Comparison of ENCODE assay signal across 5 cellular contexts in the genomic region with DNA sequence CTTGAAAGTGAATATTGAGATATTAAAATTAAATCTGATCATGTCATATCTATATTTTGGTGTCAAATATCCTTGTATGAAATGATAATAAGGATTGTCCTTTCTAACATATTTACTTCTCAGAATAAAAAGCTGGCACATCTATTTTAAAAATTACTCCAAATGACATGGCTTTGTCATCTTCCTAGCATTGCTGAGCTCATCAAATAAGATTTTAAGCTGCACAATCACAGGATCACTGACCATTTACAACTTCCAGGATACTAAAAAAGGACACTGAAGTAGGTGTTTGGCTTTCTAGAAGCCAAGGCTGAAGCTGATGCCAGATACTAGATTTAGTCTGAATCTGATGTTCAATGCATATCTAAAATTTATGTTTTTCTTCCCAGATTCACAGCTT.
"Had no signal": no experiment of that assay in that cellular context is flagged by ENCODE, and none has a peak within 500 bp of the region (broad histone marks: within the 10 kb centered on the region; RNA-seq: fewer than 3 reads in every experiment).

No MANE protein-coding gene starts in this region.

- H3K27ac ChIP-seq: HL-60, KMS-11 had no signal

- ATAC-seq: K562 had no signal

- DNase-seq: KBM-7, KG1 had no signal

- H3K4me2 ChIP-seq: KMS-11 had no signal

- FAIRE-seq: K562 had no signal

- H3K9ac ChIP-seq: KMS-11 had no signal

- H3K4me3 ChIP-seq: K562 had no signal
